10 cellular contexts compared by ENCODE assay signal in the genomic region with DNA sequence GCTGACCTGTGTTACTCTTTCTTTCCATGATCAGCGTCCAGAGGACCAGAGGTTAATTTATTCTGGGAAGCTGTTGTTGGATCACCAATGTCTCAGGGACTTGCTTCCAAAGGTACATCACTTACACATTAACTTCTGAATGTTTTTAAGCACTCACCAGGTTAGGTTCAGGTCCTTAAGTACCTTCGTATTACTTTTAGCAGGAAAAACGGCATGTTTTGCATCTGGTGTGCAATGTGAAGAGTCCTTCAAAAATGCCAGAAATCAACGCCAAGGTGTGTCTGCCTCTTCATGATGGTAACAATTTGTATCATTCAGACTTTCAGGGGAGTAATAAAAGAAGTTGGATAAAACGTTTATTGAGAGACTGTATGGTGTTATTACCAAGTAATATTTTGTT.
DNase-seq lines count a peak whose midpoint lies in the region; ATAC-seq and TF ChIP-seq lines count a peak whose summit lies in the region.
"Had no signal": no experiment of that assay in that cellular context is flagged by ENCODE, and none has a peak within 500 bp of the region (broad histone marks: within the 10 kb centered on the region; RNA-seq: fewer than 3 reads in every experiment).

No MANE protein-coding gene starts in this region.

- H3K9me3 ChIP-seq in BLaER1 = no peaks in the 10 kb centered on the region
- no peaks in the 10 kb centered on the region for H3K9me3 ChIP-seq in Loucy (ENCODE audit: insufficient read depth, low read depth, low read length)
- no peaks in the 10 kb centered on the region for H3K9me3 ChIP-seq in neutrophil

- peak overlapping the region; percentile 94 for H3K4me3 ChIP-seq in BLaER1
- H3K4me3 ChIP-seq in Loucy (ENCODE audit: low read length, poor library complexity, severe bottlenecking) = peak overlapping the region; percentile 60
- peak overlapping the region; percentile 99 for H3K4me3 ChIP-seq in choroid plexus epithelial cell (ENCODE audit: low read depth, low read length)
- H3K4me3 ChIP-seq in neutrophil (ENCODE audit: low read depth in 1 of 2, low read length in 1 of 2) = no peak overlapping the region
- H3K4me3 ChIP-seq: cardiac muscle cell had no signal

- TF ChIP-seq CTCF in Loucy (conservative IDR thresholded peaks at IDR 0.05; ENCODE audit: low read length) (no peak), choroid plexus epithelial cell (conservative IDR thresholded peaks at IDR 0.05; ENCODE audit: low read depth, low read length) (no peak), neutrophil (IDR thresholded peaks at IDR 0.05) (no peak)

- H2AFZ ChIP-seq in Loucy (ENCODE audit: low read length) = no peak overlapping the region

- H3K9ac ChIP-seq in BLaER1 (peak overlapping the region; percentile 99; the same call in 1 of the 2 replicates), Loucy (ENCODE audit: low read depth, low read length, poor library complexity, severe bottlenecking) (peak overlapping the region; percentile 92)

- H3K4me2 ChIP-seq in BLaER1 = peak overlapping the region; percentile 94
- peak overlapping the region; percentile 87 for H3K4me2 ChIP-seq in Loucy (ENCODE audit: low read depth, low read length, poor library complexity, severe bottlenecking)

- H3K79me2 ChIP-seq in Loucy (ENCODE audit: insufficient read depth, low read length) = peaks cover 70% of the 10 kb centered on the region

- H3F3A ChIP-seq in Loucy (ENCODE audit: low read depth) = no peaks in the 10 kb centered on the region

- H4K20me1 ChIP-seq in BLaER1 (peaks cover 78% of the 10 kb centered on the region), Loucy (ENCODE audit: insufficient read depth, low read length, poor library complexity, severe bottlenecking) (peaks cover 40% of the 10 kb centered on the region)

- H3K4me1 ChIP-seq in BLaER1 (peaks cover 86% of the 10 kb centered on the region), Loucy (ENCODE audit: insufficient read depth, low read length, poor library complexity, severe bottlenecking) (peaks cover 52% of the 10 kb centered on the region), neutrophil (ENCODE audit: control insufficient read depth in 1 of 2, insufficient read depth in 1 of 2, low read depth in 1 of 2, low read length in 1 of 2) (peaks cover 26 to 27% of the 10 kb centered on the region in 2 experiments)

- no peaks in the 10 kb centered on the region for H3K9me2 ChIP-seq in Loucy (replicated peaks; ENCODE audit: low read depth, low read length)

- H3K27ac ChIP-seq in BLaER1 (no peak overlapping the region), neutrophil (peak overlapping the region; percentile 14)
- H3K27ac ChIP-seq: cardiac muscle cell had no signal

- ATAC-seq in GM21786 (IDR thresholded peaks at IDR 0.05; ENCODE audit: unreplicated experiment) (no peak), HG03378 (IDR thresholded peaks at IDR 0.05; ENCODE audit: unreplicated experiment) (no peak)
- ATAC-seq: left lobe of liver had no signal

- H3K27me3 ChIP-seq in BLaER1 (no peaks in the 10 kb centered on the region), Loucy (ENCODE audit: insufficient read depth, low read length, poor library complexity, severe bottlenecking) (no peaks in the 10 kb centered on the region), neutrophil (no peaks in the 10 kb centered on the region)
- H3K27me3 ChIP-seq: cardiac muscle cell had no signal

- H3K36me3 ChIP-seq in BLaER1 (peaks cover 56% of the 10 kb centered on the region), Loucy (ENCODE audit: insufficient read depth, low read length) (peaks cover 49% of the 10 kb centered on the region; the same call in 1 of the 2 replicates), neutrophil (peaks cover 56% of the 10 kb centered on the region)

- no peak for DNase-seq in choroid plexus epithelial cell (ENCODE audit: low read depth)
- DNase-seq in SKM-1 (lab: John Stamatoyannopoulos, UW; ENCODE audit: unreplicated experiment) = no peak
- no peak for DNase-seq in KG1 (lab: John Stamatoyannopoulos, UW)

Comparison
In these comparisons a context has a peak if more than half of its experiments do, and no peak if none do; other contexts are left out.
1. H3K4me3 ChIP-seq: peak in BLaER1 (single experiment), Loucy (single experiment) and choroid plexus epithelial cell (single experiment); none in neutrophil (0 of 2).